ENCODE assay signal across 8 cellular contexts in the genomic region with DNA sequence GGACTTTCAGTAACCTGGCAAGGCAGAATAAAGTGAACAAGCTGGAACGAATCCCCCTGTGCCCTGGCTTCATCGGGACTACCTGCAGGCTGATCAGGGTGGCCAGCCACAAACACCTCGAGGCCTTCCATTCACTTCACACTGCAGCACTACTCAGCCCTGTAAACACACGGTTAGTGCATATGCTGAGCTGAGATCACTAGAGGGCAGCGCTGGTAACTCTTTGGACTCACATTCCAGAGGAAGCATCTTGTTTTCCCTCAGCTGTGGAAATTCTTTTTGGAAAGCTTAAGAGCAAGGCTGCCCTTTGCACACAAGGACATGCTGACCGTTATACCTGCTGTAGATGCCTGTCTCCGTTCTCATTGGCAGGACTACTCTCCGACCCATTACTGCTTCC. TPM values are rescaled to one million over a fixed set of nuclear protein-coding genes. Genes with fewer than 3 reads are reported as not detected.
DNase-seq lines count a peak whose midpoint lies in the region; TF ChIP-seq lines count a peak whose summit lies in the region.

No MANE protein-coding gene starts in this region.

- peaks cover 30 to 98% of the 10 kb centered on the region in 2 experiments for H3K36me3 ChIP-seq in mesenchymal stem cell (ENCODE audit: control insufficient read depth in 1 of 2, insufficient read depth in 2 of 2, low read depth in 1 of 2, low read length in 2 of 2)

- H3K18ac ChIP-seq in mesenchymal stem cell (ENCODE audit: low read depth in 1 of 2, low read length in 2 of 2): no peak overlapping the region

- H3K36me3 Mint-ChIP-seq in brain: peaks cover 69% of the 10 kb centered on the region

- no peak overlapping the region for H3K4ac ChIP-seq in mesenchymal stem cell (ENCODE audit: low read depth in 1 of 2, low read length in 2 of 2)

- no peak overlapping the region for H2BK12ac ChIP-seq in mesenchymal stem cell (ENCODE audit: low read length in 2 of 2)

- no peak overlapping the region for H2AK5ac ChIP-seq in mesenchymal stem cell (ENCODE audit: low read length, severe bottlenecking)

- H3K4me3 ChIP-seq in GM12865 (ENCODE audit: low read depth, low read length) (no peak overlapping the region), mesenchymal stem cell (ENCODE audit: insufficient read depth in 1 of 2, low read depth in 1 of 2, low read length in 2 of 2) (no peak overlapping the region)

- H3K9me3 Mint-ChIP-seq in brain: no peaks in the 10 kb centered on the region

- no peak overlapping the region for H3K4me3 Mint-ChIP-seq in brain

- H4K91ac ChIP-seq in mesenchymal stem cell (ENCODE audit: low read length): no peak overlapping the region

- H2BK5ac ChIP-seq in mesenchymal stem cell (ENCODE audit: low read depth, low read length, poor library complexity, severe bottlenecking): no peak overlapping the region

- H3K4me1 ChIP-seq in mesenchymal stem cell (ENCODE audit: control insufficient read depth, insufficient read depth, low read depth, low read length): no peaks in the 10 kb centered on the region

- H3K27ac Mint-ChIP-seq in brain: peak overlapping the region in 4 of 5 experiments; percentile 2 to 84 (median 39)

- no peaks in the 10 kb centered on the region for H3K27me3 Mint-ChIP-seq in brain

- in situ Hi-C loops in ACHN (cut with HindIII; ENCODE audit: low pct_ligation_motif_present, low pct_unique_long_range_greater_than_20kb, low sequenced_read_pairs): no loop called here

- no peak overlapping the region for H2BK120ac ChIP-seq in mesenchymal stem cell (ENCODE audit: low read depth, low read length)

- H3K14ac ChIP-seq in mesenchymal stem cell (ENCODE audit: low read length in 2 of 2): no peak overlapping the region

- peaks cover 15% of the 10 kb centered on the region for H3K79me1 ChIP-seq in mesenchymal stem cell (replicated peaks; ENCODE audit: low read length, poor library complexity, severe bottlenecking)

- DNase-seq in ACHN (peak; percentile 57), GM12865 (ENCODE audit: low read depth) (no peak), NCI-H345 treated with DMSO at 0.1 percent for 48 hours (lab: John Stamatoyannopoulos, UW; ENCODE audit: unreplicated experiment) (peak; percentile 26), mesenchymal stem cell (peak; percentile 65), ureter (ENCODE audit: low spot score) (no peak)
- DNase-seq in activated effector memory CD4-positive, alpha-beta T cell treated with Interleukin-2 at 50 U/mL for 16 hours: no peak
- DNase-seq in stimulated activated CD4-positive, alpha-beta T cell treated with anti-CD3 and anti-CD28 coated beads, Interleukin-4, amount 100 ng/mL, for 4 hours: no peak

- H3K9ac ChIP-seq in mesenchymal stem cell (ENCODE audit: low read length): no peak overlapping the region

- H3K4me2 ChIP-seq in mesenchymal stem cell (ENCODE audit: low read length, poor library complexity, severe bottlenecking): no peak overlapping the region

- peaks cover 50% of the 10 kb centered on the region for H3K4me1 Mint-ChIP-seq in brain

- no peak overlapping the region for H4K8ac ChIP-seq in mesenchymal stem cell (ENCODE audit: low read length)

- no peak overlapping the region for H2AFZ ChIP-seq in mesenchymal stem cell (ENCODE audit: low read depth, low read length)

- TF ChIP-seq CTCF in GM12865 (IDR thresholded peaks at IDR 0.05; ENCODE audit: insufficient read depth, low read depth, low read length, missing control alignments) (peak; percentile 23), brain (conservative IDR thresholded peaks at IDR 0.05) (peak; percentile 39 to 60)

- H3K27ac ChIP-seq in mesenchymal stem cell (ENCODE audit: low read length, poor library complexity, severe bottlenecking): no peak overlapping the region

- H3K27me3 ChIP-seq in mesenchymal stem cell (ENCODE audit: control insufficient read depth in 1 of 2, insufficient read depth in 1 of 2, low read length in 2 of 2): no peaks in the 10 kb centered on the region

- H3K23ac ChIP-seq in mesenchymal stem cell (ENCODE audit: low read length in 2 of 2): no peak overlapping the region

- H3K9me3 ChIP-seq in mesenchymal stem cell (ENCODE audit: control insufficient read depth, low read length): no peaks in the 10 kb centered on the region

- no peak overlapping the region for H2BK15ac ChIP-seq in mesenchymal stem cell (ENCODE audit: low read depth, poor library complexity, severe bottlenecking)

- 67% methylated on average over 8 of the region's 8 CpGs for WGBS in mesenchymal stem cell

RNA-seq across cellular contexts. Expression of a gene that starts 32.1 kb away (rescaled TPM):
- polyA plus RNA-seq in brain (ENCODE audit: insufficient read depth, low read depth, low replicate concordance): not detected
- 3.1 TPM for polyA plus RNA-seq in mesenchymal stem cell (2013, experiment 1 of 2)
- 3.1 TPM for polyA plus RNA-seq in mesenchymal stem cell (2013, experiment 2 of 2)
- 0.16 TPM for total RNA-seq in ureter

Comparison
In these comparisons a context has a peak if more than half of its experiments do, and no peak if none do; other contexts are left out.
1. DNase-seq: peak in ACHN (single experiment), NCI-H345 treated with DMSO at 0.1 percent for 48 hours (single experiment) and mesenchymal stem cell (single experiment); none in GM12865 (single experiment), activated effector memory CD4-positive, alpha-beta T cell treated with Interleukin-2 at 50 U/mL for 16 hours (single experiment), ureter (single experiment) and stimulated activated CD4-positive, alpha-beta T cell treated with anti-CD3 and anti-CD28 coated beads, Interleukin-4, amount 100 ng/mL, for 4 hours (0 of 2).